ENCODE assay signal across 15 cellular contexts in the genomic region with DNA sequence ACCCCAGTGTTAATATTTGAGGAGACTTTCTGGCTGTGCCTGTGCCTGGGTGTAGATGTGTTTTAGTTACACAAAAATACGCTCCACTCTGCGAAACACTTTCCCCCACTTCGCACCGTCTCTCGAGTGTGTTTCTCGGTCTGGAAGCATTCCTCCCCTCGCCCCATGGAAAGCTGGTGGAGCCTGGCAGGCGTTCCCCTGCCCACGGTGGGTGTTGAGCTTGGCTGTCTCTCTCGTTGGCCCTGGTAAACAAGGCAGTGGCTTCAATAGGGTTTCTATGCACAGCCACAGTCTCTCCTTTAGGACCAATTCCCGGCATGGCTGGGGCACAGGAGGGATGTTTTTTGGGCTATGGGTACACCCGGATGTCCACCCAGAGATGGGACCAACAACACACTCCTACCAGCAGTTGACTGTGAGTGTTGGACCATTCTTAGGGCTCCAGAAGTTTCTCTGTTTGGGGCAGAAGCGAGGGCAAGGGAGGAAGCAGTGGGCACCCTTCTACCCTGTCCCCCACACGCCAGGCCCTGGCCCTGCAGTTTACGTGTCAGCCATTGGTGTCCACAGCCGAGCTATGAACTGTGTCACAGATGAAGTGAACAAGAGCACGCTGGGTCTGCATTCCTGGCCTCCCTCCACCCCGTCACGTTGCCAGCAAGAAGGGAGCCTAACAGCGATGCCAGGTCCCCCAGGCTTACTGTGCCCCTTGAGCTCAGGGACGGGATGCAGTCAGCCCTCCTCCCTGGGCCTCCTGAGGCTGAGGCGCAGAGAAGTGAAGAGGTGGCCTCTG.
"Had no signal": no experiment of that assay in that cellular context is flagged by ENCODE, and none has a peak within 500 bp of the region (broad histone marks: within the 10 kb centered on the region; RNA-seq: fewer than 3 reads in every experiment).

No MANE protein-coding gene starts in this region.

- H3K9me3 Mint-ChIP-seq: activated CD4-positive, alpha-beta memory T cell treated with anti-CD3 and anti-CD28 coated beads for 36 hours; activated naive CD8-positive, alpha-beta T cell treated with anti-CD3 and anti-CD28 coated beads for 36 hours; memory B cell; nephron progenitor cell had no signal

- H3K4me3 Mint-ChIP-seq: activated CD4-positive, alpha-beta memory T cell treated with anti-CD3 and anti-CD28 coated beads for 36 hours; activated naive CD8-positive, alpha-beta T cell treated with anti-CD3 and anti-CD28 coated beads for 36 hours; memory B cell; nephron progenitor cell had no signal

- H3K27me3 Mint-ChIP-seq: activated naive CD8-positive, alpha-beta T cell treated with anti-CD3 and anti-CD28 coated beads for 36 hours; memory B cell had no signal

- H3K4me3 ChIP-seq: cardiac muscle cell, SJCRH30, skin epidermis, stomach, transverse colon had no signal

- DNase-seq: activated CD4-positive, alpha-beta memory T cell treated with anti-CD3 and anti-CD28 coated beads for 36 hours; activated gamma-delta T cell; activated naive CD8-positive, alpha-beta T cell treated with anti-CD3 and anti-CD28 coated beads for 36 hours; activated T-cell treated with anti-CD3 and anti-CD28 coated beads, Interleukin-2, amount 50 U/mL, for 48 hours; cortex of kidney; erythroblast; nephron progenitor cell; stomach; SW 1271; transverse colon had no signal

- H3K27ac Mint-ChIP-seq: activated CD4-positive, alpha-beta memory T cell treated with anti-CD3 and anti-CD28 coated beads for 36 hours; activated naive CD8-positive, alpha-beta T cell treated with anti-CD3 and anti-CD28 coated beads for 36 hours; memory B cell; nephron progenitor cell had no signal

- H3K27ac ChIP-seq: cardiac muscle cell, SJCRH30, skin epidermis, stomach, transverse colon had no signal

- ATAC-seq: activated CD4-positive, CD25-positive, alpha-beta regulatory T cell treated with anti-CD3 and anti-CD28 coated beads, Interleukin-2, amount 50 U/mL, for 24 hours had no signal

- H3K36me3 Mint-ChIP-seq: activated CD4-positive, alpha-beta memory T cell treated with anti-CD3 and anti-CD28 coated beads for 36 hours; activated naive CD8-positive, alpha-beta T cell treated with anti-CD3 and anti-CD28 coated beads for 36 hours; memory B cell had no signal

- H3K4me1 ChIP-seq: stomach, transverse colon had no signal

- H3K36me3 ChIP-seq: cardiac muscle cell, SJCRH30, stomach, transverse colon had no signal

- H3K27me3 ChIP-seq: cardiac muscle cell, transverse colon had no signal

- H3K9me3 ChIP-seq: SJCRH30, stomach, transverse colon had no signal
